24 cellular contexts compared by ENCODE assay signal in the genomic region with DNA sequence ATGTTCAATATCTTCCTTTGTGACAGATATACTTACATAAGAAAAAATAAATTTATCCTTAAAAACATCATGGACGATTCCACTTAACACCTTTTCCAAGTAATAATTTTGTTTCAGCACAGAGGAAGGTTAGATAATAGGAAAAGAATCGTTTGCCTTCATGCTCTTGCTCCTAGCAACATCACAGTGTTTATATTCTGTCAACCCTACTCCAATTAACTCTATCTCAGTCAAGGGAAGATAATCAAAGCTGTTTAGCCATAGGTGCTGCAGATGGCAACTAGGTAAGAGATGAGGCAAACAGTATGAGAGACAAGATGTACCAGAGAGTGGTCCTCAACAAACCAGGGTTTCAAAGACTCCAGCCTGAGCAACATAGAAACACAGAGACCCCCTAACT.
"Had no signal": no experiment of that assay in that cellular context is flagged by ENCODE, and none has a peak within 500 bp of the region (broad histone marks: within the 10 kb centered on the region; RNA-seq: fewer than 3 reads in every experiment).

No MANE protein-coding gene starts in this region.

- H3K4me3 ChIP-seq: gastrocnemius medialis, lung, neural progenitor cell, psoas muscle, sigmoid colon, stomach, tibial artery had no signal

- H3K27ac Mint-ChIP-seq: effector memory CD8-positive, alpha-beta T cell; memory B cell; naive thymus-derived CD4-positive, alpha-beta T cell; neural progenitor cell; stimulated activated effector memory CD8-positive, alpha-beta T cell treated with anti-CD3 and anti-CD28 coated beads, Interleukin-12 subunit alpha, Interleukin-12 subunit beta, amount 100 ng/mL, for 72 hours; type B pancreatic cell had no signal

- H3K27me3 Mint-ChIP-seq: effector memory CD8-positive, alpha-beta T cell; memory B cell; naive thymus-derived CD4-positive, alpha-beta T cell; type B pancreatic cell had no signal

- H3K9me3 ChIP-seq: gastrocnemius medialis, psoas muscle, sigmoid colon, stomach, tibial artery had no signal

- ATAC-seq: effector memory CD8-positive, alpha-beta T cell; gastrocnemius medialis; left lobe of liver; naive thymus-derived CD4-positive, alpha-beta T cell; psoas muscle; right cardiac atrium; stimulated activated effector memory CD8-positive, alpha-beta T cell treated with anti-CD3 and anti-CD28 coated beads, Interleukin-12 subunit alpha, Interleukin-12 subunit beta, amount 100 ng/mL, for 72 hours had no signal

- H3K9me3 Mint-ChIP-seq: effector memory CD8-positive, alpha-beta T cell; memory B cell; naive thymus-derived CD4-positive, alpha-beta T cell; neural progenitor cell; stimulated activated effector memory CD8-positive, alpha-beta T cell treated with anti-CD3 and anti-CD28 coated beads, Interleukin-12 subunit alpha, Interleukin-12 subunit beta, amount 100 ng/mL, for 72 hours; type B pancreatic cell had no signal

- H3K4me1 ChIP-seq: gastrocnemius medialis, neural progenitor cell, parathyroid adenoma, psoas muscle, tibial artery had no signal

- H3K4me3 Mint-ChIP-seq: effector memory CD8-positive, alpha-beta T cell; memory B cell; naive thymus-derived CD4-positive, alpha-beta T cell; neural progenitor cell; stimulated activated effector memory CD8-positive, alpha-beta T cell treated with anti-CD3 and anti-CD28 coated beads, Interleukin-12 subunit alpha, Interleukin-12 subunit beta, amount 100 ng/mL, for 72 hours; type B pancreatic cell had no signal

- FAIRE-seq: kidney had no signal

- DNase-seq: cerebellar nuclear complex; cortex of kidney; effector memory CD8-positive, alpha-beta T cell; foreskin fibroblast; gastrocnemius medialis; head of caudate nucleus; kidney; midbrain; naive thymus-derived CD4-positive, alpha-beta T cell; psoas muscle; right cardiac atrium; sigmoid colon; stimulated activated CD4-positive, alpha-beta T cell treated with anti-CD3 and anti-CD28 coated beads, Interleukin-2, amount 100 ng/mL, for 24 hours; stimulated activated CD4-positive, alpha-beta T cell treated with anti-CD3 and anti-CD28 coated beads, Interleukin-4, amount 100 ng/mL, for 24 hours; stimulated activated naive CD4-positive, alpha-beta T cell treated with Interleukin-2 at 50 U/mL for 16 hours; stomach; tibial artery had no signal

- H3K27ac ChIP-seq: gastrocnemius medialis, neural progenitor cell, parathyroid adenoma, psoas muscle, sigmoid colon, stomach, tibial artery had no signal

- H3K27me3 ChIP-seq: gastrocnemius medialis, neural progenitor cell, sigmoid colon, stomach, tibial artery had no signal

- H3K4me1 Mint-ChIP-seq: neural progenitor cell had no signal
